In genomic region chr20:60395993-60396392, GRCh38 we compare ENCODE assay signal across 19 cellular contexts.
A peak's percentile ranks its signal among the peaks of the same experiment; 100 is the strongest.
DNase-seq lines count a peak whose midpoint lies in the region; ATAC-seq and TF ChIP-seq lines count a peak whose summit lies in the region.
"Had no signal": no experiment of that assay in that cellular context is flagged by ENCODE, and none has a peak within 500 bp of the region (broad histone marks: within the 10 kb centered on the region; RNA-seq: fewer than 3 reads in every experiment).

No MANE protein-coding gene starts in this region.

- H3K36me3 Mint-ChIP-seq in MCF 10A (ENCODE audit: insufficient read depth, unreplicated experiment): no peaks in the 10 kb centered on the region
- H3K36me3 Mint-ChIP-seq: CD8-positive, alpha-beta T cell had no signal

- H3K9me3 ChIP-seq in SK-N-SH (no peaks in the 10 kb centered on the region; the same call in 1 of the 2 replicates), ascending aorta (no peaks in the 10 kb centered on the region)

- H3K4me3 ChIP-seq in SK-N-SH (ENCODE audit: low read depth in 2 of 2, low read length in 1 of 2) (no peak overlapping the region), ascending aorta (no peak overlapping the region)
- H3K4me3 ChIP-seq: PC-9, SK-N-MC had no signal

- POLR2A ChIA-PET in SK-N-SH (lab: Yijun Ruan, JAX): no interaction called here
- POLR2A ChIA-PET in MCF 10A (lab: Yijun Ruan, JAX): no interaction called here

- H3K27ac Mint-ChIP-seq in MCF 10A (ENCODE audit: low read depth, unreplicated experiment): no peak overlapping the region
- H3K27ac Mint-ChIP-seq: B cell; CD8-positive, alpha-beta T cell had no signal

- H3K36me3 ChIP-seq in SK-N-SH (replicated peaks in 1 of 2; ENCODE audit: control insufficient read depth in 1 of 2, insufficient read depth in 2 of 2, low read length in 1 of 2) (no peaks in the 10 kb centered on the region), ascending aorta (no peaks in the 10 kb centered on the region)

- CTCF ChIA-PET in SK-N-SH (lab: Yijun Ruan, JAX) (interaction anchor here (1.3 to 1.6 kb wide), 2 partner anchors 30 to 184 kb away, joined by 3 read pairs; no protein-coding TSS in a partner anchor), MCF 10A (lab: Yijun Ruan, JAX) (no interaction called here)

- no peaks in the 10 kb centered on the region for H3K4me1 Mint-ChIP-seq in MCF 10A (ENCODE audit: insufficient read depth, unreplicated experiment)
- H3K4me1 Mint-ChIP-seq: B cell had no signal

- H2AFZ ChIP-seq in SK-N-SH (ENCODE audit: low read depth): no peak overlapping the region
- H2AFZ ChIP-seq: PC-9 had no signal

- WGBS in SK-N-SH (ENCODE audit: low lambda C conversion rate): 11% methylated on average over 3 of the region's 3 CpGs

- H3K9me3 Mint-ChIP-seq in MCF 10A (ENCODE audit: unreplicated experiment): no peaks in the 10 kb centered on the region

- peaks cover 60% of the 10 kb centered on the region for H3K27me3 Mint-ChIP-seq in MCF 10A (ENCODE audit: insufficient read depth, unreplicated experiment)
- H3K27me3 Mint-ChIP-seq: B cell had no signal

- H3K4me1 ChIP-seq in SK-N-SH (ENCODE audit: control insufficient read depth in 1 of 2, insufficient read depth in 2 of 2, low read depth in 1 of 2, low read length in 1 of 2): no peaks in the 10 kb centered on the region; a peak in 1 of 4 replicates
- H3K4me1 ChIP-seq in ascending aorta: no peaks in the 10 kb centered on the region

- DNase-seq in SK-N-SH (peak; percentile 49), NCI-H1105 treated with DMSO at 0.1 percent for 48 hours (lab: John Stamatoyannopoulos, UW) (peak; percentile 71), NCI-H748 treated with DMSO at 0.1 percent for 48 hours (lab: John Stamatoyannopoulos, UW) (peak; percentile 30), retina (peak; percentile 55), ascending aorta (ENCODE audit: low spot score in 2 of 2) (no peak), MCF 10A (ENCODE audit: unreplicated experiment) (no peak)
- DNase-seq: CD8-positive, alpha-beta T cell; NCI-H1436; NCI-H2107; NCI-H510A; PC-9; T-helper 1 cell; T1000 had no signal

- no peak overlapping the region for H3K4me2 ChIP-seq in SK-N-SH
- H3K4me2 ChIP-seq: KMS-11, PC-9 had no signal

- no peak for TF ChIP-seq RAD21 in SK-N-SH (IDR thresholded peaks at IDR 0.05; ENCODE audit: low read length)

- H4K20me1 ChIP-seq in SK-N-SH (ENCODE audit: insufficient read depth): no peaks in the 10 kb centered on the region

- H3K4me3 Mint-ChIP-seq in MCF 10A (ENCODE audit: unreplicated experiment): no peak overlapping the region
- H3K4me3 Mint-ChIP-seq: B cell; CD8-positive, alpha-beta T cell had no signal

- H3K9ac ChIP-seq in SK-N-SH: no peak overlapping the region
- H3K9ac ChIP-seq: KMS-11 had no signal

- peak in 1 of 2 experiments; percentile 39; a peak in 1 of 4 replicates for TF ChIP-seq EP300 in SK-N-SH (IDR thresholded peaks at IDR 0.05; ENCODE audit: borderline replicate concordance in 1 of 2, low read depth in 1 of 2, low read length in 1 of 2)

- no peaks in the 10 kb centered on the region for H3K79me2 ChIP-seq in SK-N-SH (ENCODE audit: insufficient read depth)

- intact Hi-C loops in ascending aorta (cut with DNase I) (no loop called here), MCF 10A (cut with micrococcal nuclease) (no loop called here)

- H3K27ac ChIP-seq in SK-N-SH (ENCODE audit: low read depth in 2 of 2, low read length in 1 of 2) (no peak overlapping the region), ascending aorta (no peak overlapping the region)
- H3K27ac ChIP-seq: KMS-11, PC-9, SK-N-MC had no signal

- no peak for ATAC-seq in SK-N-SH treated with all-trans-retinoic acid at 6 μM for 48 hours
- no peak for ATAC-seq in HG03457 (IDR thresholded peaks at IDR 0.05; ENCODE audit: unreplicated experiment)
- ATAC-seq: CD8-positive, alpha-beta T cell; HepG2 had no signal

- no TSS peak for BruUV-seq in MCF 10A (replicated peaks; lab: Mats Ljungman, UMichigan)

- no peaks in the 10 kb centered on the region for H3F3A ChIP-seq in SK-N-SH (replicated peaks; ENCODE audit: insufficient read depth)

- H3K27me3 ChIP-seq in SK-N-SH (ENCODE audit: insufficient read depth) (no peaks in the 10 kb centered on the region), ascending aorta (no peaks in the 10 kb centered on the region)

- H3K9me2 ChIP-seq in SK-N-SH: no peaks in the 10 kb centered on the region

- TF ChIP-seq CTCF in SK-N-SH (IDR thresholded peaks at IDR 0.05) (no peak), ascending aorta (IDR thresholded peaks at IDR 0.05) (no peak), MCF 10A (IDR thresholded peaks at IDR 0.05; ENCODE audit: unreplicated experiment) (no peak)

TF ChIP-seq in SK-N-SH, 30 proteins besides CTCF, POLR2A, EP300 and RAD21:
- TF ChIP-seq FOXM1 (IDR thresholded peaks at IDR 0.05; ENCODE audit: low read depth) (no peak), CHD2 (IDR thresholded peaks at IDR 0.05; ENCODE audit: low read length, partially characterized antibody) (no peak)

TF ChIP-seq in SK-N-SH treated with all-trans-retinoic acid at 6 μM for 48 hours, 23 proteins besides CTCF, POLR2A, EP300 and RAD21:
- TF ChIP-seq TCF4 (CRISPR knock-in tag; IDR thresholded peaks at IDR 0.05; ENCODE audit: borderline replicate concordance): no peak
- no peak for TF ChIP-seq BACH2 (CRISPR knock-in tag; IDR thresholded peaks at IDR 0.05; ENCODE audit: borderline replicate concordance)
- TF ChIP-seq TOX (CRISPR knock-in tag; IDR thresholded peaks at IDR 0.05; ENCODE audit: borderline replicate concordance): no peak
TF ChIP-seq in SK-N-SH treated with all-trans-retinoic acid at 6 μM for 48 hours: peak in this region for 0.

Comparison
In these comparisons a context has a peak if more than half of its experiments do, and no peak if none do; other contexts are left out.
1. DNase-seq: peak in SK-N-SH (single experiment), NCI-H1105 treated with DMSO at 0.1 percent for 48 hours (single experiment), NCI-H748 treated with DMSO at 0.1 percent for 48 hours (single experiment) and retina (single experiment); none in ascending aorta (0 of 2) and MCF 10A (single experiment).